ENCODE assay signal across 21 cellular contexts in the genomic region with DNA sequence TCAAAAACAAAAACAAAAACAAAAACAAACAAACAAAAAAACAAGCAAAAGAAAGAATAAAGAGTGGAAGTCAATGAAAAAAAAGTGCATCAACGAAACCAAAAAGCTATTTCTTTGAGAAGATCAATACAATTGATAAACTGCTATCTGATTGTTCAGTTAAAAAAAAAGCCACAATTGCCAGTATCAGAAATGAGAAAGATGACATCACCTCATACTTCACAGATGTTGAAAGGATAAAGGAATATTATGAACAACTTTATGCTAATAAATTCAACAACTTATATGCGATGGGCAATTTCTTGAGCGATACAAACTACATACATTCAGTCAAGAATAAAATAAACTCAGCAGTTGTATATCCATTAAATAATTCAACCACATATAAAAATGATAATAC. TPM values are rescaled to one million over a fixed set of nuclear protein-coding genes. Genes with fewer than 3 reads are reported as not detected.
A peak's percentile ranks its signal among the peaks of the same experiment; 100 is the strongest.
DNase-seq lines count a peak whose midpoint lies in the region; ATAC-seq and TF ChIP-seq lines count a peak whose summit lies in the region.
"Had no signal": no experiment of that assay in that cellular context is flagged by ENCODE, and none has a peak within 500 bp of the region (broad histone marks: within the 10 kb centered on the region; RNA-seq: fewer than 3 reads in every experiment).

No MANE protein-coding gene starts in this region.

- peaks cover 0 to 4% of the 10 kb centered on the region in 2 donors for H3K4me1 Mint-ChIP-seq in natural killer cell
- H3K4me1 Mint-ChIP-seq in natural killer cell treated with Interleukin-12 subunit alpha and Interleukin-12 subunit beta and Interleukin-15 and Interleukin-18, amount 100 ng/mL, for 72 hours (ENCODE audit: low read depth in 2 of 2): peaks cover 0 to 8% of the 10 kb centered on the region in 2 donors
- peaks cover 7% of the 10 kb centered on the region for H3K4me1 Mint-ChIP-seq in brain

- peaks cover 0 to 8% of the 10 kb centered on the region in 2 donors for H3K9me3 Mint-ChIP-seq in natural killer cell
- peaks cover 5% of the 10 kb centered on the region for H3K9me3 Mint-ChIP-seq in natural killer cell treated with Interleukin-12 subunit alpha and Interleukin-12 subunit beta and Interleukin-15 and Interleukin-18, amount 100 ng/mL, for 72 hours
- H3K9me3 Mint-ChIP-seq in brain: peaks cover 7 to 23% (median 17%) of the 10 kb centered on the region in 5 experiments
- H3K9me3 Mint-ChIP-seq: GM23338, H9 had no signal

- no peaks in the 10 kb centered on the region for H3K9me3 ChIP-seq in osteoblast (ENCODE audit: low read depth, low read length)

- H3K36me3 Mint-ChIP-seq in natural killer cell (no peaks in the 10 kb centered on the region), brain (peaks cover 14% of the 10 kb centered on the region)
- H3K36me3 Mint-ChIP-seq in natural killer cell treated with Interleukin-12 subunit alpha and Interleukin-12 subunit beta and Interleukin-15 and Interleukin-18, amount 100 ng/mL, for 72 hours: no peaks in the 10 kb centered on the region
- H3K36me3 Mint-ChIP-seq: CD14-positive monocyte; CD4-positive, alpha-beta memory T cell had no signal

- H3K4me3 Mint-ChIP-seq in natural killer cell: peak overlapping the region; percentile 15
- no peak overlapping the region for H3K4me3 Mint-ChIP-seq in natural killer cell treated with Interleukin-12 subunit alpha and Interleukin-12 subunit beta and Interleukin-15 and Interleukin-18, amount 100 ng/mL, for 72 hours
- H3K4me3 Mint-ChIP-seq in brain: peak overlapping the region in 3 of 5 experiments; percentile 17 to 44 (median 28)
- H3K4me3 Mint-ChIP-seq: CD14-positive monocyte, GM23338, H9 had no signal

- no peak for ATAC-seq in natural killer cell
- ATAC-seq in natural killer cell treated with Interleukin-12 subunit alpha and Interleukin-12 subunit beta and Interleukin-15 and Interleukin-18, amount 100 ng/mL, for 72 hours: no peak
- no peak for ATAC-seq in HG02798 (IDR thresholded peaks at IDR 0.05; ENCODE audit: poor library complexity, unreplicated experiment)
- ATAC-seq: A549, GM23338 had no signal

- no peaks in the 10 kb centered on the region for H3K36me3 ChIP-seq in osteoblast (ENCODE audit: insufficient read depth, low read length)
- H3K36me3 ChIP-seq: BE2C had no signal

- H3K4me1 ChIP-seq in osteoblast (ENCODE audit: insufficient read depth, low read length): no peaks in the 10 kb centered on the region
- H3K4me1 ChIP-seq: BE2C had no signal

- TF ChIP-seq CTCF in natural killer cell (IDR thresholded peaks at IDR 0.05) (no peak), brain (conservative IDR thresholded peaks at IDR 0.05) (no peak), osteoblast (IDR thresholded peaks at IDR 0.05; ENCODE audit: extremely low read depth, low read depth, low read length) (no peak)

- no peak overlapping the region for H3K4me2 ChIP-seq in osteoblast (ENCODE audit: insufficient read depth, low read length)
- H3K4me2 ChIP-seq: A549; BLaER1 treated with 17β-estradiol and CSF1 and Interleukin-3, amounts not matched to agents 10 nM and 100 nM; GM23338 had no signal

- H3K27ac Mint-ChIP-seq in natural killer cell (no peak overlapping the region), brain (no peak overlapping the region)
- H3K27ac Mint-ChIP-seq in natural killer cell treated with Interleukin-12 subunit alpha and Interleukin-12 subunit beta and Interleukin-15 and Interleukin-18, amount 100 ng/mL, for 72 hours: no peak overlapping the region
- H3K27ac Mint-ChIP-seq: CD14-positive monocyte, GM23338, H9 had no signal

- no peaks in the 10 kb centered on the region for H4K20me1 ChIP-seq in osteoblast (ENCODE audit: insufficient read depth, low read length)

- DNase-seq in natural killer cell (no peak), osteoblast (ENCODE audit: insufficient read length, low spot score, missing footprints) (peak; percentile 29), activated gamma-delta T cell (lab: John Stamatoyannopoulos, UW) (no peak)
- DNase-seq in natural killer cell treated with Interleukin-12 subunit alpha and Interleukin-12 subunit beta and Interleukin-15 and Interleukin-18, amount 100 ng/mL, for 72 hours (ENCODE audit: low spot score): no peak
- DNase-seq: 8988T; ACHN; AML-193; BE2C; Calu3; CD4-positive, alpha-beta memory T cell; COR-L47; DMS53; DMS79 treated with DMSO at 0.1 percent for 48 hours; GF-D8; H9 had no signal

- H2AFZ ChIP-seq in osteoblast (ENCODE audit: low read length): no peak overlapping the region
- H2AFZ ChIP-seq: GM23338 had no signal

- no peaks in the 10 kb centered on the region for H3K79me2 ChIP-seq in osteoblast (ENCODE audit: insufficient read depth, low read length)

- H3K27me3 ChIP-seq in osteoblast (ENCODE audit: insufficient read depth, low read length): no peaks in the 10 kb centered on the region

- intact Hi-C loops in natural killer cell (cut with micrococcal nuclease): no loop called here

- H3K4me3 ChIP-seq in osteoblast (ENCODE audit: insufficient read depth, low read length): no peak overlapping the region
- H3K4me3 ChIP-seq: A549; BLaER1 treated with 17β-estradiol and CSF1 and Interleukin-3, amounts not matched to agents 10 nM and 100 nM; GM23338 had no signal

- H3K27me3 Mint-ChIP-seq in natural killer cell (ENCODE audit: low read depth in 2 of 2) (peaks cover 25 to 31% of the 10 kb centered on the region in 2 donors), brain (peaks cover 13% of the 10 kb centered on the region)
- peaks cover 24 to 29% of the 10 kb centered on the region in 2 donors for H3K27me3 Mint-ChIP-seq in natural killer cell treated with Interleukin-12 subunit alpha and Interleukin-12 subunit beta and Interleukin-15 and Interleukin-18, amount 100 ng/mL, for 72 hours

- H3K27ac ChIP-seq in osteoblast (ENCODE audit: low read depth, low read length): no peak overlapping the region
- H3K27ac ChIP-seq: A549; BLaER1 treated with 17β-estradiol and CSF1 and Interleukin-3, amounts not matched to agents 10 nM and 100 nM had no signal

RNA-seq across cellular contexts. Expression of a gene that starts 2.2 kb away (rescaled TPM):
- total RNA-seq in natural killer cell (under 1 TPM; 0.36 to 0.50 (median 0.38) TPM), osteoblast (0.72 and 0.88 TPM in 2 replicates)
- total RNA-seq in natural killer cell treated with Interleukin-12 subunit alpha and Interleukin-12 subunit beta and Interleukin-15 and Interleukin-18, amount 100 ng/mL, for 72 hours: under 1 TPM; 0.45 to 0.88 TPM
- 9.3 TPM for polyA plus RNA-seq in brain (ENCODE audit: insufficient read depth, low read depth, low replicate concordance)
